ENCODE assay signal across 33 cellular contexts in the genomic region with DNA sequence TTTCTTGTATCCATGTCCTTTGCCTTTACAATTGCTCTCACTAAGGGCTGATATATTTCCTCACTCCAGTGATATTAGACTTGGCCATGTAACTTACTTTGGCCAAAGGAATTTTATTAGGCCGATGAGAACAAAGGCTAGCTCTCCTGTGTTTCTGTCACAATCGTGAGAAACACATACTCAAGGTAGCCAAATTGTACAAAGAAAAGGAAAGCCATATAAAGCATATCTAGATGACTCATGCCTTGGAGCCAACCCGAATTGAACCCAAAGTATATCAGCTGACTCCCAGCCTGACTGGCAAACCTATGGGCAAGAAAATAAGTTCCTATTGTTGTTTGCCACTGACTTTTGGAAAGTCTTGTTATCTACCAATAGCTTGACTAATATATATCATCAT.
"Had no signal": no experiment of that assay in that cellular context is flagged by ENCODE, and none has a peak within 500 bp of the region (broad histone marks: within the 10 kb centered on the region; RNA-seq: fewer than 3 reads in every experiment).

No MANE protein-coding gene starts in this region.

- H3K9me3 ChIP-seq: adrenal gland, breast epithelium, esophagus muscularis mucosa had no signal

- H3K4me1 Mint-ChIP-seq: activated CD4-positive, alpha-beta T cell treated with anti-CD3 and anti-CD28 coated beads for 36 hours; activated CD4-positive, alpha-beta T cell treated with anti-CD3 and anti-CD28 coated beads, Interleukin-2, amount 10 ng/mL, durations not matched to agents 24 days and 14 days; activated CD8-positive, alpha-beta memory T cell treated with anti-CD3 and anti-CD28 coated beads, Interleukin-2, amount 10 ng/mL, durations not matched to agents 7 days and 5 days; activated naive CD4-positive, alpha-beta T cell treated with anti-CD3 and anti-CD28 coated beads, Interleukin-2, amount 50 U/mL, for 24 hours; activated naive CD8-positive, alpha-beta T cell treated with anti-CD3 and anti-CD28 coated beads for 36 hours; activated naive CD8-positive, alpha-beta T cell treated with anti-CD3 and anti-CD28 coated beads, Interleukin-2, amount 50 U/mL, for 24 hours; central memory CD8-positive, alpha-beta T cell had no signal

- H3K27me3 ChIP-seq: adrenal gland, breast epithelium, cardiac muscle cell, esophagus muscularis mucosa had no signal

- H3K27me3 Mint-ChIP-seq: activated CD4-positive, alpha-beta memory T cell treated with anti-CD3 and anti-CD28 coated beads for 36 hours; activated CD4-positive, alpha-beta T cell treated with anti-CD3 and anti-CD28 coated beads for 36 hours; activated CD4-positive, alpha-beta T cell treated with anti-CD3 and anti-CD28 coated beads, Interleukin-2, amount 10 ng/mL, durations not matched to agents 24 days and 14 days; activated CD8-positive, alpha-beta memory T cell treated with anti-CD3 and anti-CD28 coated beads, Interleukin-2, amount 10 ng/mL, durations not matched to agents 7 days and 5 days; activated naive CD4-positive, alpha-beta T cell treated with anti-CD3 and anti-CD28 coated beads, Interleukin-2, amount 50 U/mL, for 24 hours; activated naive CD8-positive, alpha-beta T cell treated with anti-CD3 and anti-CD28 coated beads for 36 hours; activated naive CD8-positive, alpha-beta T cell treated with anti-CD3 and anti-CD28 coated beads, Interleukin-2, amount 50 U/mL, for 24 hours; brain; central memory CD8-positive, alpha-beta T cell; effector memory CD8-positive, alpha-beta T cell had no signal

- H3K9me3 Mint-ChIP-seq: activated CD4-positive, alpha-beta T cell treated with anti-CD3 and anti-CD28 coated beads, Interleukin-2, amount 10 ng/mL, durations not matched to agents 24 days and 14 days; activated naive CD8-positive, alpha-beta T cell treated with anti-CD3 and anti-CD28 coated beads, Interleukin-2, amount 50 U/mL, for 24 hours had no signal

- H3K4me3 ChIP-seq: adrenal gland, breast epithelium, cardiac muscle cell, coronary artery, esophagus muscularis mucosa had no signal

- H3K36me3 Mint-ChIP-seq: activated CD4-positive, alpha-beta memory T cell treated with anti-CD3 and anti-CD28 coated beads for 36 hours; activated CD8-positive, alpha-beta memory T cell treated with anti-CD3 and anti-CD28 coated beads, Interleukin-2, amount 10 ng/mL, durations not matched to agents 7 days and 5 days; activated naive CD4-positive, alpha-beta T cell treated with anti-CD3 and anti-CD28 coated beads, Interleukin-2, amount 50 U/mL, for 24 hours; activated naive CD8-positive, alpha-beta T cell treated with anti-CD3 and anti-CD28 coated beads for 36 hours; brain had no signal

- H3K4me1 ChIP-seq: adrenal gland, breast epithelium had no signal

- H3K27ac Mint-ChIP-seq: activated CD4-positive, alpha-beta memory T cell treated with anti-CD3 and anti-CD28 coated beads for 36 hours; activated CD4-positive, alpha-beta T cell treated with anti-CD3 and anti-CD28 coated beads for 36 hours; activated CD4-positive, alpha-beta T cell treated with anti-CD3 and anti-CD28 coated beads, Interleukin-2, amount 10 ng/mL, durations not matched to agents 24 days and 14 days; activated CD8-positive, alpha-beta memory T cell treated with anti-CD3 and anti-CD28 coated beads, Interleukin-2, amount 10 ng/mL, durations not matched to agents 7 days and 5 days; activated CD8-positive, alpha-beta T cell treated with anti-CD3 and anti-CD28 coated beads, Interleukin-2, amount 10 ng/mL, durations not matched to agents 7 days and 5 days; activated naive CD4-positive, alpha-beta T cell treated with anti-CD3 and anti-CD28 coated beads for 36 hours; activated naive CD4-positive, alpha-beta T cell treated with anti-CD3 and anti-CD28 coated beads, Interleukin-2, amount 50 U/mL, for 24 hours; activated naive CD8-positive, alpha-beta T cell treated with anti-CD3 and anti-CD28 coated beads for 36 hours; activated naive CD8-positive, alpha-beta T cell treated with anti-CD3 and anti-CD28 coated beads, Interleukin-2, amount 50 U/mL, for 24 hours; activated T-helper 1 cell treated with anti-CD3 and anti-CD28 coated beads, Interleukin-12 subunit alpha, Interleukin-12 subunit beta, Interleukin-2, Interleukin-4 antibody, amounts not matched to agents 30 ng/mL and 10 ng/mL and 1 ng/mL, durations not matched to agents 14 hours and 24 hours and 36 hours; activated T-helper 2 cell treated with anti-CD3 and anti-CD28 coated beads, Interferon-gamma antibody, Interleukin-2, Interleukin-4, amounts not matched to agents 10 μg/mL and 5 μg/mL and 100 μg/mL, durations not matched to agents 14 hours and 24 hours and 36 hours; effector memory CD8-positive, alpha-beta T cell had no signal

- DNase-seq: activated CD4-positive, alpha-beta memory T cell treated with anti-CD3 and anti-CD28 coated beads for 36 hours; activated CD4-positive, alpha-beta T cell treated with anti-CD3 and anti-CD28 coated beads for 36 hours; activated CD4-positive, alpha-beta T cell treated with anti-CD3 and anti-CD28 coated beads, Interleukin-2, amount 10 ng/mL, durations not matched to agents 24 days and 14 days; activated CD4-positive, CD25-positive, alpha-beta regulatory T cell; activated CD4-positive, CD25-positive, alpha-beta regulatory T cell treated with anti-CD3 and anti-CD28 coated beads, Interleukin-2, amount 50 U/mL, for 72 hours; activated CD8-positive, alpha-beta memory T cell treated with anti-CD3 and anti-CD28 coated beads, Interleukin-2, amount 10 ng/mL, durations not matched to agents 7 days and 5 days; activated CD8-positive, alpha-beta memory T cell treated with anti-CD3 and anti-CD28 coated beads, Interleukin-2, amount 50 U/mL, for 4 hours; activated CD8-positive, alpha-beta T cell treated with anti-CD3 and anti-CD28 coated beads, Interleukin-2, amount 10 ng/mL, durations not matched to agents 7 days and 5 days; activated effector memory CD4-positive, alpha-beta T cell treated with anti-CD3 and anti-CD28 coated beads, Interleukin-2, amount 50 U/mL, for 16 hours; activated naive CD4-positive, alpha-beta T cell treated with anti-CD3 and anti-CD28 coated beads for 36 hours; activated naive CD8-positive, alpha-beta T cell treated with anti-CD3 and anti-CD28 coated beads for 36 hours; activated naive CD8-positive, alpha-beta T cell treated with anti-CD3 and anti-CD28 coated beads, Interleukin-2, amount 50 U/mL, for 24 hours; activated T-cell treated with anti-CD3 and anti-CD28 coated beads, Interleukin-2, amount 50 U/mL, for 1 hour; activated T-cell treated with anti-CD3 and anti-CD28 coated beads, Interleukin-2, amount 50 U/mL, for 48 hours; adrenal gland; amygdala; aorta; dermis blood vessel endothelial cell; effector CD4-positive, alpha-beta T cell; effector memory CD8-positive, alpha-beta T cell; erythroblast; foreskin fibroblast; head of caudate nucleus; T-helper 2 cell had no signal

- H3K27ac ChIP-seq: adrenal gland, breast epithelium, cardiac muscle cell, coronary artery, esophagus muscularis mucosa had no signal

- H3K36me3 ChIP-seq: adrenal gland, breast epithelium, cardiac muscle cell, esophagus muscularis mucosa had no signal

- H3K4me3 Mint-ChIP-seq: activated CD4-positive, alpha-beta memory T cell treated with anti-CD3 and anti-CD28 coated beads for 36 hours; activated CD4-positive, alpha-beta T cell treated with anti-CD3 and anti-CD28 coated beads for 36 hours; activated CD4-positive, alpha-beta T cell treated with anti-CD3 and anti-CD28 coated beads, Interleukin-2, amount 10 ng/mL, durations not matched to agents 24 days and 14 days; activated CD8-positive, alpha-beta memory T cell treated with anti-CD3 and anti-CD28 coated beads, Interleukin-2, amount 10 ng/mL, durations not matched to agents 7 days and 5 days; activated CD8-positive, alpha-beta T cell treated with anti-CD3 and anti-CD28 coated beads, Interleukin-2, amount 10 ng/mL, durations not matched to agents 7 days and 5 days; activated naive CD4-positive, alpha-beta T cell treated with anti-CD3 and anti-CD28 coated beads for 36 hours; activated naive CD4-positive, alpha-beta T cell treated with anti-CD3 and anti-CD28 coated beads, Interleukin-2, amount 50 U/mL, for 24 hours; activated naive CD8-positive, alpha-beta T cell treated with anti-CD3 and anti-CD28 coated beads for 36 hours; activated naive CD8-positive, alpha-beta T cell treated with anti-CD3 and anti-CD28 coated beads, Interleukin-2, amount 50 U/mL, for 24 hours; activated T-helper 1 cell treated with anti-CD3 and anti-CD28 coated beads, Interleukin-12 subunit alpha, Interleukin-12 subunit beta, Interleukin-2, Interleukin-4 antibody, amounts not matched to agents 30 ng/mL and 10 ng/mL and 1 ng/mL, durations not matched to agents 14 hours and 24 hours and 36 hours; brain; central memory CD8-positive, alpha-beta T cell; effector memory CD8-positive, alpha-beta T cell had no signal
